10 cellular contexts compared by ENCODE assay signal in genomic region chr3:10285742-10286524, GRCh38. TPM values are rescaled to one million over a fixed set of nuclear protein-coding genes. Genes with fewer than 3 reads are reported as not detected.
DNase-seq lines count a peak whose midpoint lies in the region; ATAC-seq lines count a peak whose summit lies in the region.
"Had no signal": no experiment of that assay in that cellular context is flagged by ENCODE, and none has a peak within 500 bp of the region (broad histone marks: within the 10 kb centered on the region; RNA-seq: fewer than 3 reads in every experiment).

No MANE protein-coding gene starts in this region.

- no peaks in the 10 kb centered on the region for H3K27me3 Mint-ChIP-seq in T-helper 17 cell

- no peak overlapping the region for H3K4me3 Mint-ChIP-seq in T-helper 17 cell
- H3K4me3 Mint-ChIP-seq in stimulated activated effector memory CD8-positive, alpha-beta T cell treated with anti-CD3 and anti-CD28 coated beads, Interleukin-12 subunit alpha, Interleukin-12 subunit beta, amount 100 ng/mL, for 72 hours: no peak overlapping the region

- peak; percentile 57 for DNase-seq in activated effector memory CD4-positive, alpha-beta T cell treated with anti-CD3 and anti-CD28 coated beads, Interleukin-2, amount 50 U/mL, for 16 hours
- DNase-seq in activated effector memory CD4-positive, alpha-beta T cell treated with Interleukin-2 at 50 U/mL for 16 hours: no peak
- DNase-seq in T-helper 17 cell: no peak
- peak in 39 of 42 donors; percentile 31 to 96 (median 69) for DNase-seq in head of caudate nucleus
- no peak for DNase-seq in stimulated activated effector memory CD8-positive, alpha-beta T cell treated with anti-CD3 and anti-CD28 coated beads, Interleukin-12 subunit alpha, Interleukin-12 subunit beta, amount 100 ng/mL, for 72 hours (ENCODE audit: low spot score in 2 of 2)
- DNase-seq in GM19240 (ENCODE audit: insufficient read length, low spot score): no peak
- no peak for DNase-seq in EL
- DNase-seq in HPDE6-E6E7 (ENCODE audit: extremely low spot score): no peak
- DNase-seq: NCI-H1048; stimulated activated CD4-positive, alpha-beta T cell treated with anti-CD3 and anti-CD28 coated beads, Interleukin-12 subunit alpha, Interleukin-12 subunit beta, amount 100 ng/mL, for 4 hours had no signal

- H3K9me3 Mint-ChIP-seq in stimulated activated effector memory CD8-positive, alpha-beta T cell treated with anti-CD3 and anti-CD28 coated beads, Interleukin-12 subunit alpha, Interleukin-12 subunit beta, amount 100 ng/mL, for 72 hours: no peaks in the 10 kb centered on the region

- peak overlapping the region; percentile 93 for H3K27ac Mint-ChIP-seq in T-helper 17 cell
- peak overlapping the region; percentile 91 for H3K27ac Mint-ChIP-seq in stimulated activated effector memory CD8-positive, alpha-beta T cell treated with anti-CD3 and anti-CD28 coated beads, Interleukin-12 subunit alpha, Interleukin-12 subunit beta, amount 100 ng/mL, for 72 hours

- no peaks in the 10 kb centered on the region for H3K9me3 ChIP-seq in T-helper 17 cell (ENCODE audit: control insufficient read depth, low read length, poor library complexity, severe bottlenecking)

- H3K4me1 Mint-ChIP-seq in T-helper 17 cell: peaks cover 20% of the 10 kb centered on the region
- peaks cover 44% of the 10 kb centered on the region for H3K4me1 Mint-ChIP-seq in stimulated activated effector memory CD8-positive, alpha-beta T cell treated with anti-CD3 and anti-CD28 coated beads, Interleukin-12 subunit alpha, Interleukin-12 subunit beta, amount 100 ng/mL, for 72 hours

- H3K36me3 Mint-ChIP-seq in T-helper 17 cell (ENCODE audit: low read depth): peaks cover 3% of the 10 kb centered on the region
- H3K36me3 Mint-ChIP-seq in stimulated activated effector memory CD8-positive, alpha-beta T cell treated with anti-CD3 and anti-CD28 coated beads, Interleukin-12 subunit alpha, Interleukin-12 subunit beta, amount 100 ng/mL, for 72 hours: peaks cover 95% of the 10 kb centered on the region

- ATAC-seq in T-helper 17 cell: no peak
- ATAC-seq in stimulated activated effector memory CD8-positive, alpha-beta T cell treated with anti-CD3 and anti-CD28 coated beads, Interleukin-12 subunit alpha, Interleukin-12 subunit beta, amount 100 ng/mL, for 72 hours: peak; percentile 49

- intact Hi-C loops in head of caudate nucleus (cut with DNase I): no loop called here

RNA-seq across cellular contexts. Expression of gene GHRL, which starts 6.8 kb away (rescaled TPM):
- under 1 TPM; 0.73 to 0.85 TPM for total RNA-seq in T-helper 17 cell

RNA-seq across cellular contexts. Expression of gene SEC13, which starts 35.0 kb away (rescaled TPM):
- 10 to 100 TPM; 87.0 to 88.0 TPM for total RNA-seq in T-helper 17 cell

RNA-seq across cellular contexts. Expression of gene TATDN2, which starts 37.7 kb away (rescaled TPM):
- total RNA-seq in T-helper 17 cell: 10 to 100 TPM; 56.8 to 63.7 TPM

Comparison
In these comparisons a context has a peak if more than half of its experiments do, and no peak if none do; other contexts are left out.
1. DNase-seq: peak in activated effector memory CD4-positive, alpha-beta T cell treated with anti-CD3 and anti-CD28 coated beads, Interleukin-2, amount 50 U/mL, for 16 hours (single experiment) and head of caudate nucleus (39 of 42); none in activated effector memory CD4-positive, alpha-beta T cell treated with Interleukin-2 at 50 U/mL for 16 hours (single experiment), T-helper 17 cell (0 of 3), stimulated activated effector memory CD8-positive, alpha-beta T cell treated with anti-CD3 and anti-CD28 coated beads, Interleukin-12 subunit alpha, Interleukin-12 subunit beta, amount 100 ng/mL, for 72 hours (0 of 2), GM19240 (single experiment), EL (single experiment) and HPDE6-E6E7 (single experiment).